1 cellular context compared by ENCODE assay signal in genomic region chr5:82295144-82295543, GRCh38.
A peak's percentile ranks its signal among the peaks of the same experiment; 100 is the strongest.
TF ChIP-seq lines count a peak whose summit lies in the region.

No MANE protein-coding gene starts in this region.

TF ChIP-seq in GM12878, 131 proteins besides CTCF, POLR2A, EP300 and RAD21 (continued from another document):
- TF ChIP-seq E4F1 (IDR thresholded peaks at IDR 0.05; ENCODE audit: borderline replicate concordance, partially characterized antibody) (no peak), ATF3 (IDR thresholded peaks at IDR 0.05; ENCODE audit: borderline replicate concordance, extremely low read depth, low read depth, low read length) (no peak), SREBF1 (IDR thresholded peaks at IDR 0.05; ENCODE audit: low read length) (no peak), NFXL1 (IDR thresholded peaks at IDR 0.05; ENCODE audit: borderline replicate concordance) (no peak), USF1 (IDR thresholded peaks at IDR 0.05; ENCODE audit: borderline replicate concordance, extremely low read length, insufficient read depth, low read depth, low read length) (no peak), ZBTB4 (CRISPR knock-in tag; IDR thresholded peaks at IDR 0.05) (no peak), SKIL (IDR thresholded peaks at IDR 0.05; ENCODE audit: low read depth, poor library complexity, severe bottlenecking) (no peak), NR2C1 (IDR thresholded peaks at IDR 0.05) (no peak), SMAD1 (IDR thresholded peaks at IDR 0.05; ENCODE audit: low read depth, partially characterized antibody) (no peak), PBX3 (IDR thresholded peaks at IDR 0.05; ENCODE audit: insufficient replicate concordance, low read depth, low read length) (peak; percentile 86), HCFC1 (IDR thresholded peaks at IDR 0.05; ENCODE audit: low read length) (no peak), RFX5 (IDR thresholded peaks at IDR 0.05; ENCODE audit: low read depth, low read length) (no peak)
